ENCODE assay signal across 1 cellular context in genomic region chr1:96520542-96520941, GRCh38.
TF ChIP-seq lines count a peak whose summit lies in the region.

No MANE protein-coding gene starts in this region.

TF ChIP-seq in WTC11, 78 proteins besides CTCF, POLR2A, EP300 and RAD21 (continued from another document):
- TF ChIP-seq RELA (CRISPR knock-in tag; IDR thresholded peaks at IDR 0.05; ENCODE audit: borderline replicate concordance) (no peak), ZNF671 (CRISPR knock-in tag; IDR thresholded peaks at IDR 0.05) (no peak), ZNF219 (CRISPR knock-in tag; IDR thresholded peaks at IDR 0.05; ENCODE audit: borderline replicate concordance) (no peak), E2F4 (CRISPR knock-in tag; IDR thresholded peaks at IDR 0.05; ENCODE audit: borderline replicate concordance, low read depth) (no peak)
TF ChIP-seq in WTC11: peak in this region for 0.
